ENCODE assay signal across 8 cellular contexts in genomic region chr12:6869049-6870021, GRCh38. TPM values are rescaled to one million over a fixed set of nuclear protein-coding genes. Genes with fewer than 3 reads are reported as not detected.
DNase-seq lines count a peak whose midpoint lies in the region; ATAC-seq, FAIRE-seq and TF ChIP-seq lines count a peak whose summit lies in the region.

No MANE protein-coding gene starts in this region.

- TF ChIP-seq CTCF in GM12874 (IDR thresholded peaks at IDR 0.05; ENCODE audit: insufficient read depth, low read depth, low read length), result peak; percentile 90
- TF ChIP-seq CTCF in K562 (IDR thresholded peaks at IDR 0.05 in 2 of 3, conservative IDR thresholded peaks at IDR 0.05 in 1 of 3; ENCODE audit: insufficient read depth in 2 of 3, low read depth in 1 of 3, low read length in 3 of 3), result peak; percentile 73 to 77 (median 76)

- peak overlapping the region; percentile 94 for H3K27ac ChIP-seq in K562 (ENCODE audit: extremely low read depth, low read depth, low read length)
- H3K27ac ChIP-seq in iPS-20b (ENCODE audit: low read length), result no peak overlapping the region
- peak overlapping the region; percentile 98 for H3K27ac ChIP-seq in skeletal muscle tissue (ENCODE audit: low read depth, low read length)

- H3K9me3 ChIP-seq in K562 (replicated peaks; ENCODE audit: control insufficient read depth, insufficient read depth, low read depth, low read length), result no peaks in the 10 kb centered on the region
- no peaks in the 10 kb centered on the region for H3K9me3 ChIP-seq in iPS-20b (ENCODE audit: insufficient read depth, low read depth, low read length)
- no peaks in the 10 kb centered on the region for H3K9me3 ChIP-seq in skeletal muscle tissue (ENCODE audit: control insufficient read depth in 3 of 3, low read length in 3 of 3)

- WGBS in K562 (ENCODE audit: insufficient coverage, low coverage, missing lambda C conversion rate), result 10% methylated on average over 8 of the region's 12 CpGs

- intact Hi-C loops in K562 (cut with micrococcal nuclease), result loop anchor here (5.0 kb wide), 1 partner anchor 73 kb away; the partner anchor contains the start of genes C12orf57 and RNU7-1

- H3K9ac ChIP-seq in K562 (ENCODE audit: insufficient read depth in 1 of 2, low read depth in 2 of 2, low read length in 2 of 2), result peak overlapping the region; percentile 87 to 98; a peak in 3 of 4 replicates
- H3K9ac ChIP-seq in iPS-20b (ENCODE audit: low read depth, low read length), result peak overlapping the region; percentile 90; the same call in 1 of the 2 replicates
- H3K9ac ChIP-seq in skeletal muscle tissue (ENCODE audit: low read depth in 1 of 3, low read length in 3 of 3), result peak overlapping the region; percentile 92 to 98 (median 94)

- H3K4me1 ChIP-seq in K562 (replicated peaks in 1 of 2; ENCODE audit: control insufficient read depth in 2 of 2, insufficient read depth in 2 of 2, low read length in 2 of 2) (peaks cover 33 to 61% of the 10 kb centered on the region in 2 experiments; a peak in 4 of 5 replicates), iPS-20b (ENCODE audit: insufficient read depth, low read length) (peaks cover 11% of the 10 kb centered on the region; the same call in 1 of the 2 replicates), skeletal muscle tissue (ENCODE audit: control insufficient read depth in 3 of 3, insufficient read depth in 3 of 3, low read length in 3 of 3) (peaks cover 55 to 69% (median 62%) of the 10 kb centered on the region in 3 donors)

- no peaks in the 10 kb centered on the region for H3K9me1 ChIP-seq in K562 (ENCODE audit: control insufficient read depth, insufficient read depth, low read length)

- H3K36me3 ChIP-seq in K562 (ENCODE audit: control insufficient read depth, insufficient read depth, low read length) (peaks cover 55% of the 10 kb centered on the region), iPS-20b (ENCODE audit: insufficient read depth, low read depth, low read length) (peaks cover 47% of the 10 kb centered on the region), skeletal muscle tissue (ENCODE audit: control insufficient read depth in 3 of 3, insufficient read depth in 3 of 3, low read length in 3 of 3) (peaks cover 36 to 48% (median 40%) of the 10 kb centered on the region in 3 donors)

- peaks cover 47% of the 10 kb centered on the region for H4K20me1 ChIP-seq in K562 (replicated peaks; ENCODE audit: control insufficient read depth, insufficient read depth, low read length)

- POLR2A ChIA-PET in K562 (lab: Yijun Ruan, JAX), result interaction anchor here (0.6 to 11.3 kb wide), 29 partner anchors 9 to 341 kb away, joined by 3 to 174 read pairs (median 4); partner anchors contain the start of genes C12orf57, CDCA3, MLF2 and RNU7-1

- no peak overlapping the region for H2AFZ ChIP-seq in K562 (ENCODE audit: low read depth, low read length)

- TSS peak; percentile 53 for BruUV-seq in K562 (replicated peaks; lab: Mats Ljungman, UMichigan)

- peaks cover 60% of the 10 kb centered on the region for H3K79me2 ChIP-seq in K562 (ENCODE audit: control insufficient read depth, insufficient read depth, low read length)

- peak; percentile 53 for DNase-seq in NCI-H187 treated with DMSO at 0.1 percent for 48 hours (lab: John Stamatoyannopoulos, UW)
- DNase-seq in T1000 (lab: John Stamatoyannopoulos, UW), result peak; percentile 42
- peak; percentile 31 to 85 (median 48) for DNase-seq in K562 (ENCODE audit: extremely low read depth in 1 of 4, low spot score in 3 of 4)

- TF ChIP-seq RAD21 in K562 (CRISPR knock-in tag; conservative IDR thresholded peaks at IDR 0.05 in 1 of 2, IDR thresholded peaks at IDR 0.05 in 1 of 2), result peak; percentile 54 to 65

- peak; percentile 17; the same call in 1 of the 2 replicates for TF ChIP-seq POLR2A in K562 (conservative IDR thresholded peaks at IDR 0.05)

- no peak for TF ChIP-seq EP300 in K562 (IDR thresholded peaks at IDR 0.05; ENCODE audit: low read length)

- peak overlapping the region; percentile 87 for H3K4me2 ChIP-seq in K562 (ENCODE audit: insufficient read depth, low read length)

- peak; percentile 87 for FAIRE-seq in K562 (lab: Jason Lieb, UNC)

- peak; percentile 10; the same call in 2 of the 3 replicates for ATAC-seq in K562
- no peak for ATAC-seq in HG02678 (IDR thresholded peaks at IDR 0.05; ENCODE audit: unreplicated experiment)
- no peak for ATAC-seq in HG02973 (IDR thresholded peaks at IDR 0.05; ENCODE audit: unreplicated experiment)

- H3K4me3 ChIP-seq in K562 (peak overlapping the region; percentile 96), iPS-20b (ENCODE audit: low read length) (peak overlapping the region; percentile 98), skeletal muscle tissue (ENCODE audit: low read length in 3 of 3) (peak overlapping the region; percentile 80 to 94 (median 92))

- in situ Hi-C loops in K562 (cut with MboI), result loop anchor here (5.0 kb wide), 1 partner anchor 73 kb away; the partner anchor contains the start of genes C12orf57 and RNU7-1

- CTCF ChIA-PET in K562 (lab: Yijun Ruan, JAX; ENCODE audit: low intra/inter-chr PET ratio), result interaction anchor here (0.6 to 1.5 kb wide), 5 partner anchors 63 to 245 kb away, joined by 3 to 5 read pairs (median 3); no protein-coding TSS in a partner anchor

- no peaks in the 10 kb centered on the region for H3K27me3 ChIP-seq in K562 (ENCODE audit: control insufficient read depth in 2 of 2, insufficient read depth in 2 of 2, low read length in 2 of 2)
- H3K27me3 ChIP-seq in iPS-20b (ENCODE audit: insufficient read depth, low read length), result no peaks in the 10 kb centered on the region
- no peaks in the 10 kb centered on the region for H3K27me3 ChIP-seq in skeletal muscle tissue (ENCODE audit: control insufficient read depth in 3 of 3, insufficient read depth in 3 of 3, low read length in 3 of 3)

RNA-seq across cellular contexts. Expression of gene TPI1, which starts 2.0 kb away (rescaled TPM):
- 247 and 515 TPM in 2 replicates for total RNA-seq in K562 (2011; cell fraction: chromatin; rRNA removed; ENCODE audit: low replicate concordance)
- total RNA-seq in K562 (2011; cell fraction: nucleolus; rRNA removed), result 482 and 515 TPM in 2 replicates
- 405 and 412 TPM in 2 replicates for total RNA-seq in K562 (2011; cell fraction: nucleoplasm; rRNA removed)
- total RNA-seq in K562 (2014; rRNA removed) (810 and 1,081 TPM in 2 replicates), K562 (2014; rRNA removed; fragmentation: Illumina TruSeq; extraction: Trizol) (553 and 662 TPM in 2 replicates), K562 (2015; rRNA removed; fragmentation: Illumina TruSeq; extraction: Trizol) (816 and 892 TPM in 2 replicates), K562 (2021) (678 and 684 TPM in 2 replicates), skeletal muscle tissue (1,878 TPM)
- polyA plus RNA-seq in K562 (2011; rRNA removed) (1,939 and 1,978 TPM in 2 replicates), K562 (2014; fragmentation: Illumina TruSeq; extraction: Trizol) (1,007 and 1,220 TPM in 2 replicates), K562 (2014; fragmentation: Nextera tagmentation; extraction: Ambion mirVana) (1,000 to 10,000 TPM; 4,965 to 4,971 TPM), K562 (2014; rRNA removed) (764 and 829 TPM in 2 replicates)
- polyA plus RNA-seq in K562 (2011; cell fraction: cytosol; rRNA removed), result 2,885 and 2,924 TPM in 2 replicates
- 1,145 and 1,403 TPM in 2 replicates for polyA plus RNA-seq in K562 (2011; cell fraction: nucleus; rRNA removed)
- 681 and 688 TPM in 2 replicates for polyA plus RNA-seq in K562 (2012)
- polyA minus RNA-seq in K562 (2011; rRNA and poly(A)+ RNA removed), result 1,244 and 1,320 TPM in 2 replicates
- polyA minus RNA-seq in K562 (2011; cell fraction: cytosol; rRNA and poly(A)+ RNA removed), result 431 and 480 TPM in 2 replicates
- polyA minus RNA-seq in K562 (2011; cell fraction: nucleus; rRNA and poly(A)+ RNA removed), result 154 and 318 TPM in 2 replicates

RNA-seq across cellular contexts. Expression of gene SPSB2, which starts 3.8 kb away (rescaled TPM):
- 1.5 and 5.5 TPM in 2 replicates for total RNA-seq in K562 (2011; cell fraction: chromatin; rRNA removed; ENCODE audit: low replicate concordance)
- 4.5 and 5.3 TPM in 2 replicates for total RNA-seq in K562 (2011; cell fraction: nucleolus; rRNA removed)
- 4.0 and 5.6 TPM in 2 replicates for total RNA-seq in K562 (2011; cell fraction: nucleoplasm; rRNA removed)
- 8.9 and 10.6 TPM in 2 replicates for total RNA-seq in K562 (2014; rRNA removed)
- 1.3 and 1.6 TPM in 2 replicates for total RNA-seq in K562 (2014; rRNA removed; fragmentation: Illumina TruSeq; extraction: Trizol)
- 7.2 and 7.9 TPM in 2 replicates for total RNA-seq in K562 (2015; rRNA removed; fragmentation: Illumina TruSeq; extraction: Trizol)
- 7.5 and 9.4 TPM in 2 replicates for total RNA-seq in K562 (2021)
- polyA plus RNA-seq in K562 (2011; rRNA removed), result 1.9 and 3.0 TPM in 2 replicates
- polyA plus RNA-seq in K562 (2011; cell fraction: cytosol; rRNA removed), result 5.1 and 8.3 TPM in 2 replicates
- 5.3 and 7.2 TPM in 2 replicates for polyA plus RNA-seq in K562 (2011; cell fraction: nucleus; rRNA removed)
- polyA plus RNA-seq in K562 (2012), result 5.7 and 6.2 TPM in 2 replicates
- polyA plus RNA-seq in K562 (2014; fragmentation: Illumina TruSeq; extraction: Trizol), result 1.4 and 5.5 TPM in 2 replicates
- polyA plus RNA-seq in K562 (2014; fragmentation: Nextera tagmentation; extraction: Ambion mirVana), result under 1 TPM; 0.10 to 0.29 TPM
- 10.5 and 13.7 TPM in 2 replicates for polyA plus RNA-seq in K562 (2014; rRNA removed)
- polyA minus RNA-seq in K562 (2011; rRNA and poly(A)+ RNA removed), result 0.70 and 1.5 TPM in 2 replicates
- 2.0 and 2.5 TPM in 2 replicates for polyA minus RNA-seq in K562 (2011; cell fraction: cytosol; rRNA and poly(A)+ RNA removed)
- polyA minus RNA-seq in K562 (2011; cell fraction: nucleus; rRNA and poly(A)+ RNA removed), result 4.8 and 6.1 TPM in 2 replicates
- total RNA-seq in skeletal muscle tissue, result 3.1 TPM

RNA-seq across cellular contexts. Expression of gene USP5, which starts 17.4 kb away (rescaled TPM):
- total RNA-seq in K562 (2011; cell fraction: chromatin; rRNA removed; ENCODE audit: low replicate concordance), result 34.6 and 100 TPM in 2 replicates
- total RNA-seq in K562 (2011; cell fraction: nucleolus; rRNA removed), result 63.3 and 65.9 TPM in 2 replicates
- total RNA-seq in K562 (2011; cell fraction: nucleoplasm; rRNA removed), result 36.9 and 44.7 TPM in 2 replicates
- 64.3 and 69.8 TPM in 2 replicates for total RNA-seq in K562 (2014; rRNA removed)
- 26.3 and 32.5 TPM in 2 replicates for total RNA-seq in K562 (2014; rRNA removed; fragmentation: Illumina TruSeq; extraction: Trizol)
- total RNA-seq in K562 (2015; rRNA removed; fragmentation: Illumina TruSeq; extraction: Trizol), result 59.4 and 59.8 TPM in 2 replicates
- 103 and 107 TPM in 2 replicates for total RNA-seq in K562 (2021)
- 48.6 and 52.9 TPM in 2 replicates for polyA plus RNA-seq in K562 (2011; rRNA removed)
- polyA plus RNA-seq in K562 (2011; cell fraction: cytosol; rRNA removed), result 43.0 and 64.9 TPM in 2 replicates
- 84.2 and 119 TPM in 2 replicates for polyA plus RNA-seq in K562 (2011; cell fraction: nucleus; rRNA removed)
- 53.9 and 72.4 TPM in 2 replicates for polyA plus RNA-seq in K562 (2012)
- polyA plus RNA-seq in K562 (2014; fragmentation: Illumina TruSeq; extraction: Trizol), result 72.8 and 91.3 TPM in 2 replicates
- 1 to 10 TPM; 1.4 to 3.4 TPM for polyA plus RNA-seq in K562 (2014; fragmentation: Nextera tagmentation; extraction: Ambion mirVana)
- polyA plus RNA-seq in K562 (2014; rRNA removed), result 44.9 and 45.4 TPM in 2 replicates
- polyA minus RNA-seq in K562 (2011; rRNA and poly(A)+ RNA removed), result 54.8 and 77.1 TPM in 2 replicates
- 44.9 and 47.5 TPM in 2 replicates for polyA minus RNA-seq in K562 (2011; cell fraction: cytosol; rRNA and poly(A)+ RNA removed)
- polyA minus RNA-seq in K562 (2011; cell fraction: nucleus; rRNA and poly(A)+ RNA removed), result 22.6 and 28.9 TPM in 2 replicates
- total RNA-seq in skeletal muscle tissue, result 61.6 TPM

RNA-seq across cellular contexts. Expression of gene CDCA3, which starts 18.2 kb away (rescaled TPM):
- 76.2 and 111 TPM in 2 replicates for total RNA-seq in K562 (2011; cell fraction: chromatin; rRNA removed; ENCODE audit: low replicate concordance)
- 89.6 and 97.7 TPM in 2 replicates for total RNA-seq in K562 (2011; cell fraction: nucleolus; rRNA removed)
- total RNA-seq in K562 (2011; cell fraction: nucleoplasm; rRNA removed), result 82.1 and 89.9 TPM in 2 replicates
- 55.1 and 71.3 TPM in 2 replicates for total RNA-seq in K562 (2014; rRNA removed)
- 37.5 and 38.9 TPM in 2 replicates for total RNA-seq in K562 (2014; rRNA removed; fragmentation: Illumina TruSeq; extraction: Trizol)
- 62.3 and 62.7 TPM in 2 replicates for total RNA-seq in K562 (2015; rRNA removed; fragmentation: Illumina TruSeq; extraction: Trizol)
- total RNA-seq in K562 (2021), result 47.2 and 47.4 TPM in 2 replicates
- polyA plus RNA-seq in K562 (2011; rRNA removed), result 57.3 and 65.6 TPM in 2 replicates
- 85.3 and 132 TPM in 2 replicates for polyA plus RNA-seq in K562 (2011; cell fraction: cytosol; rRNA removed)
- polyA plus RNA-seq in K562 (2011; cell fraction: nucleus; rRNA removed), result 187 and 242 TPM in 2 replicates
- polyA plus RNA-seq in K562 (2012), result 54.6 and 57.3 TPM in 2 replicates
- polyA plus RNA-seq in K562 (2014; fragmentation: Illumina TruSeq; extraction: Trizol), result 80.8 and 86.3 TPM in 2 replicates
- 10 to 100 TPM; 24.2 to 30.6 TPM for polyA plus RNA-seq in K562 (2014; fragmentation: Nextera tagmentation; extraction: Ambion mirVana)
- polyA plus RNA-seq in K562 (2014; rRNA removed), result 80.3 and 103 TPM in 2 replicates
- 32.5 and 43.7 TPM in 2 replicates for polyA minus RNA-seq in K562 (2011; rRNA and poly(A)+ RNA removed)
- 44.4 and 45.3 TPM in 2 replicates for polyA minus RNA-seq in K562 (2011; cell fraction: cytosol; rRNA and poly(A)+ RNA removed)
- 54.7 and 69.0 TPM in 2 replicates for polyA minus RNA-seq in K562 (2011; cell fraction: nucleus; rRNA and poly(A)+ RNA removed)
- total RNA-seq in skeletal muscle tissue, result 3.1 TPM

RNA-seq across cellular contexts. Expression of gene GNB3, which starts 28.6 kb away (rescaled TPM):
- 21.3 and 60.8 TPM in 2 replicates for total RNA-seq in K562 (2011; cell fraction: chromatin; rRNA removed; ENCODE audit: low replicate concordance)
- 31.3 and 31.9 TPM in 2 replicates for total RNA-seq in K562 (2011; cell fraction: nucleolus; rRNA removed)
- 25.8 and 28.7 TPM in 2 replicates for total RNA-seq in K562 (2011; cell fraction: nucleoplasm; rRNA removed)
- total RNA-seq in K562 (2014; rRNA removed), result 0.65 and 1.4 TPM in 2 replicates
- total RNA-seq in K562 (2014; rRNA removed; fragmentation: Illumina TruSeq; extraction: Trizol), result 0.61 and 1.8 TPM in 2 replicates
- total RNA-seq in K562 (2015; rRNA removed; fragmentation: Illumina TruSeq; extraction: Trizol), result 2.0 and 2.2 TPM in 2 replicates
- 3.4 and 4.5 TPM in 2 replicates for total RNA-seq in K562 (2021)
- polyA plus RNA-seq in K562 (2011; rRNA removed), result 1.9 and 6.8 TPM in 2 replicates
- polyA plus RNA-seq in K562 (2011; cell fraction: cytosol; rRNA removed), result 2.3 and 4.7 TPM in 2 replicates
- 36.2 and 42.6 TPM in 2 replicates for polyA plus RNA-seq in K562 (2011; cell fraction: nucleus; rRNA removed)
- 4.7 and 6.6 TPM in 2 replicates for polyA plus RNA-seq in K562 (2012)
- 3.6 and 5.8 TPM in 2 replicates for polyA plus RNA-seq in K562 (2014; fragmentation: Illumina TruSeq; extraction: Trizol)
- polyA plus RNA-seq in K562 (2014; fragmentation: Nextera tagmentation; extraction: Ambion mirVana), result 1 to 10 TPM; 1.5 to 2.4 TPM
- 2.9 and 6.1 TPM in 2 replicates for polyA plus RNA-seq in K562 (2014; rRNA removed)
- 0.84 and 2.3 TPM in 2 replicates for polyA minus RNA-seq in K562 (2011; rRNA and poly(A)+ RNA removed)
- 1.8 TPM in 1 of 2 replicates, not detected in the other for polyA minus RNA-seq in K562 (2011; cell fraction: cytosol; rRNA and poly(A)+ RNA removed)
- polyA minus RNA-seq in K562 (2011; cell fraction: nucleus; rRNA and poly(A)+ RNA removed), result 4.6 and 8.8 TPM in 2 replicates
- 3.7 TPM for total RNA-seq in skeletal muscle tissue
